25 cellular contexts compared by ENCODE assay signal in genomic region chr2:134009440-134009839, GRCh38.
"Had no signal": no experiment of that assay in that cellular context is flagged by ENCODE, and none has a peak within 500 bp of the region (broad histone marks: within the 10 kb centered on the region; RNA-seq: fewer than 3 reads in every experiment).

No MANE protein-coding gene starts in this region.

- H3K27ac Mint-ChIP-seq: effector memory CD8-positive, alpha-beta T cell; naive thymus-derived CD4-positive, alpha-beta T cell; nephron; stimulated activated memory B cell treated with anti-CD40 and anti-IgM and Interleukin-4, amounts not matched to agents 10 μg/mL and 1 μg/mL and 100 μg/mL, for 72 hours; type B pancreatic cell had no signal

- H3K9me3 ChIP-seq: gastrocnemius medialis, left lung, ovary, psoas muscle, spleen, testis, tibial artery had no signal

- H3K27ac ChIP-seq: gastrocnemius medialis, left lung, ovary, psoas muscle, sigmoid colon, spleen, testis, tibial artery had no signal

- H3K4me1 Mint-ChIP-seq: naive thymus-derived CD4-positive, alpha-beta T cell; nephron had no signal

- H3K4me3 Mint-ChIP-seq: effector memory CD8-positive, alpha-beta T cell; naive thymus-derived CD4-positive, alpha-beta T cell; nephron; stimulated activated memory B cell treated with anti-CD40 and anti-IgM and Interleukin-4, amounts not matched to agents 10 μg/mL and 1 μg/mL and 100 μg/mL, for 72 hours; type B pancreatic cell had no signal

- H3K4me3 ChIP-seq: gastrocnemius medialis, left lung, ovary, psoas muscle, sigmoid colon, spleen, testis, tibial artery had no signal

- H3K9me3 Mint-ChIP-seq: effector memory CD8-positive, alpha-beta T cell; nephron; type B pancreatic cell had no signal

- ATAC-seq: effector memory CD8-positive, alpha-beta T cell; gastrocnemius medialis; left cardiac atrium; left lung; naive thymus-derived CD4-positive, alpha-beta T cell; psoas muscle; right cardiac atrium; stimulated activated memory B cell treated with anti-CD40 and anti-IgM and Interleukin-4, amounts not matched to agents 10 μg/mL and 1 μg/mL and 100 μg/mL, for 72 hours; stimulated activated naive CD8-positive, alpha-beta T cell treated with anti-CD3 and anti-CD28 coated beads, Interleukin-15, Interleukin-2, amounts not matched to agents 100 U/mL and 50 U/mL, for 24 hours had no signal

- H3K27me3 Mint-ChIP-seq: stimulated activated memory B cell treated with anti-CD40 and anti-IgM and Interleukin-4, amounts not matched to agents 10 μg/mL and 1 μg/mL and 100 μg/mL, for 72 hours; type B pancreatic cell had no signal

- H3K4me1 ChIP-seq: gastrocnemius medialis, left lung, psoas muscle, sigmoid colon, testis, tibial artery had no signal

- H3K36me3 ChIP-seq: gastrocnemius medialis, left lung, ovary, sigmoid colon, spleen, tibial artery had no signal

- H3K27me3 ChIP-seq: gastrocnemius medialis, left lung, ovary, sigmoid colon, spleen, testis, tibial artery had no signal

- H3K36me3 Mint-ChIP-seq: naive thymus-derived CD4-positive, alpha-beta T cell; stimulated activated memory B cell treated with anti-CD40 and anti-IgM and Interleukin-4, amounts not matched to agents 10 μg/mL and 1 μg/mL and 100 μg/mL, for 72 hours; type B pancreatic cell had no signal

- DNase-seq: cortex of kidney; effector memory CD8-positive, alpha-beta T cell; erythroblast; gastrocnemius medialis; head of caudate nucleus; left cardiac atrium; left lung; mesenchymal stem cell; midbrain; naive thymus-derived CD4-positive, alpha-beta T cell; occipital lobe; ovary; posterior cingulate gyrus; psoas muscle; right cardiac atrium; sigmoid colon; spleen; stimulated activated CD4-positive, alpha-beta T cell treated with anti-CD3 and anti-CD28 coated beads, Interleukin-4, amount 100 ng/mL, for 4 hours; stimulated activated naive CD8-positive, alpha-beta T cell treated with anti-CD3 and anti-CD28 coated beads, Interleukin-15, Interleukin-2, amounts not matched to agents 100 U/mL and 50 U/mL, for 24 hours; substantia nigra; testis; tibial artery had no signal
